9 cellular contexts compared by ENCODE assay signal in genomic region chr20:62707981-62708521, GRCh38. TPM values are rescaled to one million over a fixed set of nuclear protein-coding genes. Genes with fewer than 3 reads are reported as not detected.
DNase-seq lines count a peak whose midpoint lies in the region; ATAC-seq and TF ChIP-seq lines count a peak whose summit lies in the region.
"Had no signal": no experiment of that assay in that cellular context is flagged by ENCODE, and none has a peak within 500 bp of the region (broad histone marks: within the 10 kb centered on the region; RNA-seq: fewer than 3 reads in every experiment).

No MANE protein-coding gene starts in this region.

- no peaks in the 10 kb centered on the region for H3K4me1 ChIP-seq in testis
- no peaks in the 10 kb centered on the region for H3K4me1 ChIP-seq in uterus

- H3K4me3 ChIP-seq in testis = peak overlapping the region in 1 of 2 donors; percentile 18
- no peak overlapping the region for H3K4me3 ChIP-seq in uterus

- peak overlapping the region; percentile 82 to 91 for H3K4me3 Mint-ChIP-seq in CD14-positive monocyte
- H3K4me3 Mint-ChIP-seq in HFFc6 = peak overlapping the region; percentile 54
- peak overlapping the region; percentile 77 for H3K4me3 Mint-ChIP-seq in WTC11

- H3K9me3 ChIP-seq in testis = no peaks in the 10 kb centered on the region
- H3K9me3 ChIP-seq in uterus = no peaks in the 10 kb centered on the region

- WGBS in testis, 2 donors = 3 to 4% methylated on average over 11 to 19 of the region's 19 CpGs

- H3K9me3 Mint-ChIP-seq in CD14-positive monocyte = peaks cover 0 to 3% (median 0%) of the 10 kb centered on the region in 7 donors
- H3K9me3 Mint-ChIP-seq in HFFc6 = no peaks in the 10 kb centered on the region
- H3K9me3 Mint-ChIP-seq in WTC11 = no peaks in the 10 kb centered on the region

- peaks cover 6 to 10% of the 10 kb centered on the region in 2 donors for H3K36me3 Mint-ChIP-seq in CD14-positive monocyte
- H3K36me3 Mint-ChIP-seq in HFFc6 (ENCODE audit: low read depth) = no peaks in the 10 kb centered on the region; the same call in 1 of the 2 replicates
- H3K36me3 Mint-ChIP-seq in WTC11 = no peaks in the 10 kb centered on the region

- TF ChIP-seq CTCF in CD14-positive monocyte (IDR thresholded peaks at IDR 0.05) (peak; percentile 56), HFFc6 (IDR thresholded peaks at IDR 0.05) (peak; percentile 70), WTC11 (IDR thresholded peaks at IDR 0.05) (peak; percentile 53; the same call in 1 of the 2 replicates), testis (IDR thresholded peaks at IDR 0.05) (peak in 1 of 3 experiments; percentile 16), uterus (IDR thresholded peaks at IDR 0.05) (peak in 1 of 4 experiments; percentile 9)

- no peak for TF ChIP-seq POLR2A in testis (IDR thresholded peaks at IDR 0.05)
- TF ChIP-seq POLR2A in uterus (IDR thresholded peaks at IDR 0.05) = no peak

- no peaks in the 10 kb centered on the region for H3K36me3 ChIP-seq in testis (ENCODE audit: low read depth, missing control alignments)
- no peaks in the 10 kb centered on the region for H3K36me3 ChIP-seq in uterus

- H3K27ac ChIP-seq in testis (no peak overlapping the region), uterus (no peak overlapping the region)
- H3K27ac ChIP-seq: epithelial cell of prostate had no signal

- H3K4me1 Mint-ChIP-seq in CD14-positive monocyte (peaks cover 60% of the 10 kb centered on the region), HFFc6 (ENCODE audit: low read depth) (peaks cover 32% of the 10 kb centered on the region), WTC11 (0 out of 2 replicates have a peak, but pooled peaks cover 3% of the 10 kb centered on the region)

- CTCF ChIA-PET in WTC11 (lab: Charles Lee) = interaction anchor here (0.5 to 4.7 kb wide), 36 partner anchors 8 to 586 kb away, joined by 3 to 38 read pairs (median 5); partner anchors contain the start of genes COL9A3, MRGBP and SLCO4A1

- intact Hi-C loops in CD14-positive monocyte (cut with micrococcal nuclease) (loop anchor here in 1 of 2 donors (5.0 kb wide), 1 partner anchor 41 kb away; no protein-coding TSS in a partner anchor), testis (cut with DNase I; ENCODE audit: low total_unique reads) (no loop called here), uterus (cut with DNase I; ENCODE audit: low total_unique reads) (no loop called here)

- DNase-seq in CD14-positive monocyte (ENCODE audit: low spot score) (no peak), HFFc6 (no peak), WTC11 (ENCODE audit: low spot score) (peak; percentile 83), iPS-NIHi7 (ENCODE audit: extremely low spot score) (peak; percentile 86), testis (no peak), uterus (no peak), NCI-H1092 (lab: John Stamatoyannopoulos, UW) (no peak)

- POLR2A ChIA-PET in WTC11 (lab: Charles Lee) = no interaction called here

- ATAC-seq in WTC11 (peak; percentile 82), HG03442 (IDR thresholded peaks at IDR 0.05; ENCODE audit: unreplicated experiment) (no peak)

- H3K27me3 ChIP-seq in testis (no peaks in the 10 kb centered on the region), uterus (peaks cover 0 to 8% of the 10 kb centered on the region in 2 donors)

- H3K27me3 Mint-ChIP-seq in CD14-positive monocyte (ENCODE audit: low read depth in 3 of 3) (peaks cover 24 to 48% (median 43%) of the 10 kb centered on the region in 3 donors), HFFc6 (ENCODE audit: insufficient read depth) (peaks cover 3% of the 10 kb centered on the region; the same call in 1 of the 2 replicates), WTC11 (ENCODE audit: low read depth) (peaks cover 32% of the 10 kb centered on the region)

- H3K27ac Mint-ChIP-seq in CD14-positive monocyte (peak overlapping the region in 4 of 7 donors; percentile 15 to 62 (median 44)), HFFc6 (no peak overlapping the region), WTC11 (no peak overlapping the region)

TF ChIP-seq in WTC11, 78 proteins besides CTCF, POLR2A, EP300 and RAD21:
- TF ChIP-seq ZNF532 (CRISPR knock-in tag; IDR thresholded peaks at IDR 0.05; ENCODE audit: borderline replicate concordance) (no peak), ZNF423 (CRISPR knock-in tag; IDR thresholded peaks at IDR 0.05) (peak; percentile 43)
TF ChIP-seq in WTC11: peak in this region for 1.

RNA-seq across cellular contexts. Expression of gene NTSR1, which starts 0.6 kb away (rescaled TPM):
- polyA plus RNA-seq in CD14-positive monocyte (under 1 TPM; 0.35 to 0.40 TPM), testis (ENCODE audit: insufficient read depth, low read depth, low replicate concordance) (0.41 TPM)
- 1 to 10 TPM; 3.1 to 6.5 (median 5.6) TPM for total RNA-seq in HFFc6 (2021; fragmentation: NEBNext Ultra II Directional; extraction: Animal tissue kit (Norgen Biotek cat#: 25700))
- total RNA-seq in WTC11 (2021) (0.57 to 0.85 TPM (median 0.63 TPM) in 3 replicates), testis (1 to 10 TPM in 1 of 2 donors, under 1 TPM in 1; 0.81 to 1.3 TPM), uterus (not detected)

Comparison
In these comparisons a context has a peak if more than half of its experiments do, and no peak if none do; other contexts are left out.
1. DNase-seq: peak in WTC11 (single experiment) and iPS-NIHi7 (single experiment); none in CD14-positive monocyte (single experiment), HFFc6 (single experiment), testis (single experiment), uterus (0 of 2) and NCI-H1092 (single experiment).
2. H3K27ac Mint-ChIP-seq: peak in CD14-positive monocyte (4 of 7); none in HFFc6 (single experiment) and WTC11 (single experiment).
3. Peak in every context shown above with its lines, with median percentiles within 50 percentile points of each other: H3K4me3 Mint-ChIP-seq.